ENCODE assay signal across 1 cellular context in genomic region chr6:5663739-5664138, GRCh38.
TF ChIP-seq lines count a peak whose summit lies in the region.

No MANE protein-coding gene starts in this region.

TF ChIP-seq in SK-N-SH, 30 proteins besides CTCF, POLR2A, EP300 and RAD21 (continued from another document):
- TF ChIP-seq, protein P1, sequence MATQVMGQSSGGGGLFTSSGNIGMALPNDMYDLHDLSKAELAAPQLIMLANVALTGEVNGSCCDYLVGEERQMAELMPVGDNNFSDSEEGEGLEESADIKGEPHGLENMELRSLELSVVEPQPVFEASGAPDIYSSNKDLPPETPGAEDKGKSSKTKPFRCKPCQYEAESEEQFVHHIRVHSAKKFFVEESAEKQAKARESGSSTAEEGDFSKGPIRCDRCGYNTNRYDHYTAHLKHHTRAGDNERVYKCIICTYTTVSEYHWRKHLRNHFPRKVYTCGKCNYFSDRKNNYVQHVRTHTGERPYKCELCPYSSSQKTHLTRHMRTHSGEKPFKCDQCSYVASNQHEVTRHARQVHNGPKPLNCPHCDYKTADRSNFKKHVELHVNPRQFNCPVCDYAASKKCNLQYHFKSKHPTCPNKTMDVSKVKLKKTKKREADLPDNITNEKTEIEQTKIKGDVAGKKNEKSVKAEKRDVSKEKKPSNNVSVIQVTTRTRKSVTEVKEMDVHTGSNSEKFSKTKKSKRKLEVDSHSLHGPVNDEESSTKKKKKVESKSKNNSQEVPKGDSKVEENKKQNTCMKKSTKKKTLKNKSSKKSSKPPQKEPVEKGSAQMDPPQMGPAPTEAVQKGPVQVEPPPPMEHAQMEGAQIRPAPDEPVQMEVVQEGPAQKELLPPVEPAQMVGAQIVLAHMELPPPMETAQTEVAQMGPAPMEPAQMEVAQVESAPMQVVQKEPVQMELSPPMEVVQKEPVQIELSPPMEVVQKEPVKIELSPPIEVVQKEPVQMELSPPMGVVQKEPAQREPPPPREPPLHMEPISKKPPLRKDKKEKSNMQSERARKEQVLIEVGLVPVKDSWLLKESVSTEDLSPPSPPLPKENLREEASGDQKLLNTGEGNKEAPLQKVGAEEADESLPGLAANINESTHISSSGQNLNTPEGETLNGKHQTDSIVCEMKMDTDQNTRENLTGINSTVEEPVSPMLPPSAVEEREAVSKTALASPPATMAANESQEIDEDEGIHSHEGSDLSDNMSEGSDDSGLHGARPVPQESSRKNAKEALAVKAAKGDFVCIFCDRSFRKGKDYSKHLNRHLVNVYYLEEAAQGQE (IDR thresholded peaks at IDR 0.05; ENCODE audit: low read depth, low read length) = no peak
